ENCODE assay signal across 7 cellular contexts in the genomic region with DNA sequence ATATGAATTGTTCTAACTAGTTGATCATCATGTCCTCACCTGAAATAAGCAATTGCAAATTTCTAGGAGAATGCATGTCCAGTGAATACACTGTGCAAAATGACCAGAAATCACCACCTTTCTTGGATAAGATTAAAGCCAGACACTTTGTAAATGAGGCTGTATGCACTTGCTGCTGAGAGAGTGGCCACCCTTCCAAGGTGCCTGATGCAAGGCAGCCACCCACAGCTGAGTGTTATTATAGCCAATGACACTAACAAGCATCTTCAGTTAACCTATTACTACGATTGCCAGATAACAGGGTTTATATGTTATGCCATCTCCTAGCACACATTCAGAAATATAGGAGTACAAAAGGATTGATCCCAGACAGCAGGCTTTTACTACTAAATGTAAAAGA.
"Had no signal": no experiment of that assay in that cellular context is flagged by ENCODE, and none has a peak within 500 bp of the region (broad histone marks: within the 10 kb centered on the region; RNA-seq: fewer than 3 reads in every experiment).

No MANE protein-coding gene starts in this region.

- H2AFZ ChIP-seq: GM23248 had no signal

- H3K4me3 ChIP-seq: GM23248, HAP-1 had no signal

- H3K4me1 ChIP-seq: HAP-1 had no signal

- H3K36me3 ChIP-seq: HAP-1 had no signal

- ATAC-seq: HCT116 had no signal

- H3K9ac ChIP-seq: GM23248 had no signal

- H3K27ac ChIP-seq: GM23248 had no signal

- DNase-seq: GM23248, GOT3, H7, HFFc6, IMR-90 had no signal

- H3K9me3 ChIP-seq: HAP-1 had no signal
